21 cellular contexts compared by ENCODE assay signal in genomic region chr11:125080531-125080911, GRCh38. TPM values are rescaled to one million over a fixed set of nuclear protein-coding genes. Genes with fewer than 3 reads are reported as not detected.
A peak's percentile ranks its signal among the peaks of the same experiment; 100 is the strongest.
DNase-seq lines count a peak whose midpoint lies in the region; ATAC-seq, FAIRE-seq and TF ChIP-seq lines count a peak whose summit lies in the region.
"Had no signal": no experiment of that assay in that cellular context is flagged by ENCODE, and none has a peak within 500 bp of the region (broad histone marks: within the 10 kb centered on the region; RNA-seq: fewer than 3 reads in every experiment).

No MANE protein-coding gene starts in this region.

- POLR2A ChIA-PET in activated CD4-positive, alpha-beta T cell treated with anti-CD3 and anti-CD28 coated beads, Interleukin-2, amount 10 ng/mL, durations not matched to agents 7 days and 5 days (lab: Charles Lee), result no interaction called here
- POLR2A ChIA-PET in HepG2 (lab: Yijun Ruan, JAX), result no interaction called here
- POLR2A ChIA-PET in HEK293T (lab: Yijun Ruan, JAX), result no interaction called here

- peak overlapping the region; percentile 42 for H3K27ac Mint-ChIP-seq in activated CD4-positive, alpha-beta T cell treated with anti-CD3 and anti-CD28 coated beads, Interleukin-2, amount 10 ng/mL, durations not matched to agents 7 days and 5 days
- peak overlapping the region in 4 of 7 donors; percentile 20 to 84 (median 40) for H3K27ac Mint-ChIP-seq in CD14-positive monocyte
- H3K27ac Mint-ChIP-seq: CD8-positive, alpha-beta T cell; GM23338 had no signal

- H4K20me1 ChIP-seq in HepG2 (ENCODE audit: insufficient read depth, low read length), result no peaks in the 10 kb centered on the region
- H4K20me1 ChIP-seq: BLaER1 had no signal

- H3K27me3 ChIP-seq in H7 (ENCODE audit: control insufficient read depth, insufficient read depth, low read length), result no peaks in the 10 kb centered on the region; the same call in 1 of the 2 replicates
- H3K27me3 ChIP-seq in mesenchymal stem cell (ENCODE audit: control insufficient read depth in 1 of 2, insufficient read depth in 1 of 2, low read length in 2 of 2), result no peaks in the 10 kb centered on the region
- H3K27me3 ChIP-seq in HepG2 (ENCODE audit: control insufficient read depth in 1 of 2, insufficient read depth in 2 of 2, low read length in 2 of 2), result no peaks in the 10 kb centered on the region
- H3K27me3 ChIP-seq: BLaER1 had no signal

- in situ Hi-C loops in HepG2 (cut with HindIII; ENCODE audit: extremely low pct_ligation_motif_present, low pct_unique_long_range_greater_than_20kb), result no loop called here

- no peak overlapping the region for H3K23ac ChIP-seq in mesenchymal stem cell (ENCODE audit: low read length in 2 of 2)

- FAIRE-seq in HepG2 (lab: Jason Lieb, UNC), result no peak
- FAIRE-seq: GM12878, H54 had no signal

- peaks cover 25% of the 10 kb centered on the region for H3K4me1 ChIP-seq in mesenchymal stem cell (ENCODE audit: control insufficient read depth, insufficient read depth, low read depth, low read length)
- H3K4me1 ChIP-seq in HepG2 (ENCODE audit: insufficient read depth, low read length), result peaks cover 26% of the 10 kb centered on the region

- H3K4me3 ChIP-seq in H7 (ENCODE audit: insufficient read depth, low read depth, low read length), result no peak overlapping the region
- H3K4me3 ChIP-seq in mesenchymal stem cell (ENCODE audit: insufficient read depth in 1 of 2, low read depth in 1 of 2, low read length in 2 of 2), result no peak overlapping the region
- H3K4me3 ChIP-seq in HepG2 (replicated peaks in 1 of 3; ENCODE audit: insufficient read depth in 1 of 3, low read depth in 2 of 3, low read length in 3 of 3), result no peak overlapping the region
- H3K4me3 ChIP-seq: BLaER1, GM12878, GM23338 had no signal

- no peaks in the 10 kb centered on the region for H3K9me3 ChIP-seq in mesenchymal stem cell (ENCODE audit: control insufficient read depth, low read length)
- H3K9me3 ChIP-seq in HepG2 (ENCODE audit: low read length), result no peaks in the 10 kb centered on the region
- H3K9me3 ChIP-seq: BLaER1 had no signal

- H2BK5ac ChIP-seq in mesenchymal stem cell (ENCODE audit: low read depth, low read length, poor library complexity, severe bottlenecking), result no peak overlapping the region

- 95% methylated on average over 11 of the region's 12 CpGs for WGBS in mesenchymal stem cell
- 88% methylated on average over 11 of the region's 12 CpGs for WGBS in HepG2 (ENCODE audit: low lambda C conversion rate)

- H3K18ac ChIP-seq in mesenchymal stem cell (ENCODE audit: low read depth in 1 of 2, low read length in 2 of 2), result peak overlapping the region in 1 of 2 experiments; percentile 25

- no peak overlapping the region for H3K4me3 Mint-ChIP-seq in activated CD4-positive, alpha-beta T cell treated with anti-CD3 and anti-CD28 coated beads, Interleukin-2, amount 10 ng/mL, durations not matched to agents 7 days and 5 days
- no peak overlapping the region for H3K4me3 Mint-ChIP-seq in CD14-positive monocyte
- H3K4me3 Mint-ChIP-seq: CD8-positive, alpha-beta T cell; GM23338 had no signal

- ATAC-seq in HepG2, result no peak
- ATAC-seq in GM18909 (IDR thresholded peaks at IDR 0.05; ENCODE audit: poor library complexity, unreplicated experiment), result no peak
- ATAC-seq: CD8-positive, alpha-beta T cell; GM12878 had no signal

- no peaks in the 10 kb centered on the region for H3K27me3 Mint-ChIP-seq in activated CD4-positive, alpha-beta T cell treated with anti-CD3 and anti-CD28 coated beads, Interleukin-2, amount 10 ng/mL, durations not matched to agents 7 days and 5 days
- H3K27me3 Mint-ChIP-seq in CD14-positive monocyte (ENCODE audit: low read depth in 3 of 3), result peaks cover 0 to 9% (median 5%) of the 10 kb centered on the region in 3 donors

- H2BK15ac ChIP-seq in mesenchymal stem cell (ENCODE audit: low read depth, poor library complexity, severe bottlenecking), result peak overlapping the region; percentile 58

- TF ChIP-seq CTCF in CD14-positive monocyte (IDR thresholded peaks at IDR 0.05), result no peak
- no peak for TF ChIP-seq CTCF in HepG2 (CRISPR knock-in tag; IDR thresholded peaks at IDR 0.05)

- H3K4me2 ChIP-seq in mesenchymal stem cell (ENCODE audit: low read length, poor library complexity, severe bottlenecking), result no peak overlapping the region
- no peak overlapping the region for H3K4me2 ChIP-seq in HepG2 (ENCODE audit: low read depth, low read length)
- H3K4me2 ChIP-seq: BLaER1, GM23338 had no signal

- no peak overlapping the region for H2BK120ac ChIP-seq in mesenchymal stem cell (ENCODE audit: low read depth, low read length)

- H3K36me3 ChIP-seq in H7 (replicated peaks; ENCODE audit: control insufficient read depth, insufficient read depth, low read length) (no peaks in the 10 kb centered on the region), mesenchymal stem cell (ENCODE audit: control insufficient read depth in 1 of 2, insufficient read depth in 2 of 2, low read depth in 1 of 2, low read length in 2 of 2) (no peaks in the 10 kb centered on the region), HepG2 (replicated peaks in 1 of 2; ENCODE audit: control insufficient read depth in 1 of 2, insufficient read depth in 2 of 2, low read length in 2 of 2) (no peaks in the 10 kb centered on the region)
- H3K36me3 ChIP-seq: BLaER1 had no signal

- no peak overlapping the region for H4K8ac ChIP-seq in mesenchymal stem cell (ENCODE audit: low read length)

- no peak overlapping the region for H3K27ac ChIP-seq in mesenchymal stem cell (ENCODE audit: low read length, poor library complexity, severe bottlenecking)
- H3K27ac ChIP-seq in HepG2 (ENCODE audit: extremely low read length, insufficient read depth, low read length), result no peak overlapping the region
- H3K27ac ChIP-seq: BLaER1 had no signal

- no peaks in the 10 kb centered on the region for H3K36me3 Mint-ChIP-seq in activated CD4-positive, alpha-beta T cell treated with anti-CD3 and anti-CD28 coated beads, Interleukin-2, amount 10 ng/mL, durations not matched to agents 7 days and 5 days (ENCODE audit: low read depth)
- peaks cover 90 to 96% of the 10 kb centered on the region in 2 donors for H3K36me3 Mint-ChIP-seq in CD14-positive monocyte
- H3K36me3 Mint-ChIP-seq: CD8-positive, alpha-beta T cell had no signal

- H4K91ac ChIP-seq in mesenchymal stem cell (ENCODE audit: low read length), result no peak overlapping the region

- TF ChIP-seq EP300 in HepG2 (IDR thresholded peaks at IDR 0.05; ENCODE audit: low read depth in 2 of 2, low read length in 2 of 2) (no peak), HepG2 (CRISPR knock-in tag; IDR thresholded peaks at IDR 0.05; ENCODE audit: borderline replicate concordance) (no peak)

- intact Hi-C loops in CD14-positive monocyte (cut with micrococcal nuclease) (no loop called here), HepG2 (cut with micrococcal nuclease; ENCODE audit: unreplicated experiment) (no loop called here)

- H3K9ac ChIP-seq in mesenchymal stem cell (ENCODE audit: low read length), result no peak overlapping the region
- no peak overlapping the region for H3K9ac ChIP-seq in HepG2 (ENCODE audit: insufficient read depth, low read depth, low read length)
- H3K9ac ChIP-seq: BLaER1 had no signal

- no peak overlapping the region for H2AK5ac ChIP-seq in mesenchymal stem cell (ENCODE audit: low read length, severe bottlenecking)

- no peak for TF ChIP-seq RAD21 in HepG2 (CRISPR knock-in tag; IDR thresholded peaks at IDR 0.05)

- H3K9me3 Mint-ChIP-seq in activated CD4-positive, alpha-beta T cell treated with anti-CD3 and anti-CD28 coated beads, Interleukin-2, amount 10 ng/mL, durations not matched to agents 7 days and 5 days, result no peaks in the 10 kb centered on the region
- H3K9me3 Mint-ChIP-seq in CD14-positive monocyte, result peaks cover 0 to 2% (median 0%) of the 10 kb centered on the region in 7 donors
- H3K9me3 Mint-ChIP-seq: CD8-positive, alpha-beta T cell; GM23338 had no signal

- no peak for DNase-seq in activated CD4-positive, alpha-beta T cell treated with anti-CD3 and anti-CD28 coated beads, Interleukin-2, amount 10 ng/mL, durations not matched to agents 7 days and 5 days
- no peak for DNase-seq in activated CD4-positive, alpha-beta T cell treated with anti-CD3 and anti-CD28 coated beads for 48 hours
- no peak for DNase-seq in CD14-positive monocyte (ENCODE audit: low spot score)
- DNase-seq in H7, result peak; percentile 32
- no peak for DNase-seq in mesenchymal stem cell
- DNase-seq in HepG2 (ENCODE audit: low spot score), result no peak
- DNase-seq in HEK293T (ENCODE audit: extremely low spot score), result no peak
- DNase-seq: 8988T, Calu3, DMS 273 treated with DMSO at 0.1 percent for 48 hours, DMS53, DND-41, EL had no signal

- CTCF ChIA-PET in activated CD4-positive, alpha-beta T cell treated with anti-CD3 and anti-CD28 coated beads, Interleukin-2, amount 10 ng/mL, durations not matched to agents 7 days and 5 days (lab: Charles Lee), result interaction anchor here (4.1 kb wide), 1 partner anchor 10 kb away, joined by 14 read pairs; no protein-coding TSS in a partner anchor
- CTCF ChIA-PET in HepG2 (lab: Yijun Ruan, JAX; ENCODE audit: low intra/inter-chr PET ratio, low total read pairs) (no interaction called here), HEK293T (lab: Yijun Ruan, JAX) (no interaction called here)

- H3K79me2 ChIP-seq in HepG2 (ENCODE audit: insufficient read depth, low read length), result no peaks in the 10 kb centered on the region

- H2AFZ ChIP-seq in mesenchymal stem cell (ENCODE audit: low read depth, low read length) (no peak overlapping the region), HepG2 (ENCODE audit: low read length) (no peak overlapping the region)
- H2AFZ ChIP-seq: GM23338 had no signal

- no peak overlapping the region for H3K14ac ChIP-seq in mesenchymal stem cell (ENCODE audit: low read length in 2 of 2)

- peak overlapping the region in 1 of 2 experiments; percentile 15 for H2BK12ac ChIP-seq in mesenchymal stem cell (ENCODE audit: low read length in 2 of 2)

- no TSS peak for BruUV-seq in HepG2 (replicated peaks; lab: Mats Ljungman, UMichigan)

- no peak for TF ChIP-seq POLR2A in HepG2 (IDR thresholded peaks at IDR 0.05; ENCODE audit: insufficient read depth in 1 of 2, low read depth in 2 of 2, low read length in 2 of 2)

- H3K4me1 Mint-ChIP-seq in activated CD4-positive, alpha-beta T cell treated with anti-CD3 and anti-CD28 coated beads, Interleukin-2, amount 10 ng/mL, durations not matched to agents 7 days and 5 days, result no peaks in the 10 kb centered on the region
- H3K4me1 Mint-ChIP-seq in CD14-positive monocyte, result peaks cover 35% of the 10 kb centered on the region

- H3K79me1 ChIP-seq in mesenchymal stem cell (replicated peaks; ENCODE audit: low read length, poor library complexity, severe bottlenecking), result no peaks in the 10 kb centered on the region

- H3K4ac ChIP-seq in mesenchymal stem cell (ENCODE audit: low read depth in 1 of 2, low read length in 2 of 2), result no peak overlapping the region

RNA-seq across cellular contexts. Expression of gene SLC37A2, which starts 17.4 kb away (rescaled TPM):
- total RNA-seq in activated CD4-positive, alpha-beta T cell treated with anti-CD3 and anti-CD28 coated beads, Interleukin-2, amount 10 ng/mL, durations not matched to agents 7 days and 5 days, result under 1 TPM; 0.60 to 0.73 TPM
- polyA plus RNA-seq in CD14-positive monocyte, result 10 to 100 TPM; 70.8 to 81.5 TPM
- total RNA-seq in H7 (2014; rRNA removed; shearing (Covaris generic)), result 0.73 and 0.89 TPM in 2 replicates
- 1.3 TPM for polyA plus RNA-seq in mesenchymal stem cell (2013, experiment 1 of 2)
- polyA plus RNA-seq in mesenchymal stem cell (2013, experiment 2 of 2), result 1.7 TPM
- total RNA-seq in HepG2 (2016; rRNA removed; fragmentation: Illumina TruSeq; extraction: Trizol), result 1.8 and 4.6 TPM in 2 replicates
- 0.30 and 0.53 TPM in 2 replicates for total RNA-seq in HepG2 (2016; cell fraction: cytosol; rRNA removed; fragmentation: Illumina TruSeq; extraction: Trizol; ENCODE audit: low read depth)
- total RNA-seq in HepG2 (2016; cell fraction: insoluble cytoplasmic fraction; rRNA removed; fragmentation: Illumina TruSeq; extraction: Trizol), result 1.9 and 5.8 TPM in 2 replicates
- total RNA-seq in HepG2 (2016; cell fraction: membrane; rRNA removed; fragmentation: Illumina TruSeq; extraction: Trizol), result 1.7 TPM in 2 replicates
- total RNA-seq in HepG2 (2016; cell fraction: nucleus; rRNA removed; fragmentation: Illumina TruSeq; extraction: Trizol), result 5.8 and 6.3 TPM in 2 replicates
- 3.8 and 7.1 TPM in 2 replicates for polyA plus RNA-seq in HepG2 (2011; rRNA removed)
- 3.3 and 6.2 TPM in 2 replicates for polyA plus RNA-seq in HepG2 (2011; cell fraction: cytosol; rRNA removed)
- 9.4 and 27.0 TPM in 2 replicates for polyA plus RNA-seq in HepG2 (2011; cell fraction: nucleus; rRNA removed)
- polyA plus RNA-seq in HepG2 (2012), result 1.3 and 1.8 TPM in 2 replicates
- polyA plus RNA-seq in HepG2 (2016; cell fraction: cytosol; fragmentation: Illumina TruSeq; extraction: Trizol; ENCODE audit: low read depth), result 0.51 and 0.58 TPM in 2 replicates
- 1.9 and 2.2 TPM in 2 replicates for polyA plus RNA-seq in HepG2 (2016; cell fraction: insoluble cytoplasmic fraction; fragmentation: Illumina TruSeq; extraction: Trizol; ENCODE audit: low read depth)
- 0.93 and 1.1 TPM in 2 replicates for polyA plus RNA-seq in HepG2 (2016; cell fraction: membrane; fragmentation: Illumina TruSeq; extraction: Trizol; ENCODE audit: low read depth)
- polyA plus RNA-seq in HepG2 (2016; cell fraction: nucleus; fragmentation: Illumina TruSeq; extraction: Trizol; ENCODE audit: insufficient read depth, low read depth), result 8.4 and 9.8 TPM in 2 replicates
- 0.26 and 16.3 TPM in 2 replicates for polyA minus RNA-seq in HepG2 (2011; rRNA and poly(A)+ RNA removed; ENCODE audit: low replicate concordance)
- 2.0 and 4.0 TPM in 2 replicates for polyA minus RNA-seq in HepG2 (2011; cell fraction: cytosol; rRNA and poly(A)+ RNA removed)
- 2.7 and 5.3 TPM in 2 replicates for polyA minus RNA-seq in HepG2 (2011; cell fraction: nucleus; rRNA and poly(A)+ RNA removed)
- total RNA-seq: A673, G401 had no signal

RNA-seq across cellular contexts. Expression of gene TMEM218, which starts 30.9 kb away (rescaled TPM):
- total RNA-seq in activated CD4-positive, alpha-beta T cell treated with anti-CD3 and anti-CD28 coated beads, Interleukin-2, amount 10 ng/mL, durations not matched to agents 7 days and 5 days, result 10 to 100 TPM; 16.3 to 16.9 TPM
- 10 to 100 TPM; 55.7 to 57.7 TPM for polyA plus RNA-seq in CD14-positive monocyte
- total RNA-seq in H7 (2014; rRNA removed; shearing (Covaris generic)), result 22.7 and 31.9 TPM in 2 replicates
- 19.4 TPM for polyA plus RNA-seq in mesenchymal stem cell (2013, experiment 1 of 2)
- 18.8 TPM for polyA plus RNA-seq in mesenchymal stem cell (2013, experiment 2 of 2)
- 14.0 and 14.2 TPM in 2 replicates for total RNA-seq in HepG2 (2016; rRNA removed; fragmentation: Illumina TruSeq; extraction: Trizol)
- 5.2 and 7.3 TPM in 2 replicates for total RNA-seq in HepG2 (2016; cell fraction: cytosol; rRNA removed; fragmentation: Illumina TruSeq; extraction: Trizol; ENCODE audit: low read depth)
- 14.1 and 16.1 TPM in 2 replicates for total RNA-seq in HepG2 (2016; cell fraction: insoluble cytoplasmic fraction; rRNA removed; fragmentation: Illumina TruSeq; extraction: Trizol)
- total RNA-seq in HepG2 (2016; cell fraction: membrane; rRNA removed; fragmentation: Illumina TruSeq; extraction: Trizol), result 11.0 and 12.9 TPM in 2 replicates
- total RNA-seq in HepG2 (2016; cell fraction: nucleus; rRNA removed; fragmentation: Illumina TruSeq; extraction: Trizol), result 11.0 and 11.8 TPM in 2 replicates
- 10.0 and 11.8 TPM in 2 replicates for polyA plus RNA-seq in HepG2 (2011; rRNA removed)
- polyA plus RNA-seq in HepG2 (2011; cell fraction: cytosol; rRNA removed), result 12.9 and 14.2 TPM in 2 replicates
- polyA plus RNA-seq in HepG2 (2011; cell fraction: nucleus; rRNA removed), result 12.0 TPM in 2 replicates
- polyA plus RNA-seq in HepG2 (2012), result 8.4 and 10.1 TPM in 2 replicates
- polyA plus RNA-seq in HepG2 (2016; cell fraction: cytosol; fragmentation: Illumina TruSeq; extraction: Trizol; ENCODE audit: low read depth), result 4.6 and 6.0 TPM in 2 replicates
- 12.6 and 16.7 TPM in 2 replicates for polyA plus RNA-seq in HepG2 (2016; cell fraction: insoluble cytoplasmic fraction; fragmentation: Illumina TruSeq; extraction: Trizol; ENCODE audit: low read depth)
- 7.0 and 10.1 TPM in 2 replicates for polyA plus RNA-seq in HepG2 (2016; cell fraction: membrane; fragmentation: Illumina TruSeq; extraction: Trizol; ENCODE audit: low read depth)
- 16.2 and 19.0 TPM in 2 replicates for polyA plus RNA-seq in HepG2 (2016; cell fraction: nucleus; fragmentation: Illumina TruSeq; extraction: Trizol; ENCODE audit: insufficient read depth, low read depth)
- 4.5 and 7.8 TPM in 2 replicates for polyA minus RNA-seq in HepG2 (2011; rRNA and poly(A)+ RNA removed; ENCODE audit: low replicate concordance)
- 2.6 and 3.8 TPM in 2 replicates for polyA minus RNA-seq in HepG2 (2011; cell fraction: cytosol; rRNA and poly(A)+ RNA removed)
- polyA minus RNA-seq in HepG2 (2011; cell fraction: nucleus; rRNA and poly(A)+ RNA removed), result 8.1 and 9.7 TPM in 2 replicates
